15 cellular contexts compared by ENCODE assay signal in genomic region chr10:69752491-69752890, GRCh38. TPM values are rescaled to one million over a fixed set of nuclear protein-coding genes. Genes with fewer than 3 reads are reported as not detected.
DNase-seq lines count a peak whose midpoint lies in the region; ATAC-seq, FAIRE-seq and TF ChIP-seq lines count a peak whose summit lies in the region.
"Had no signal": no experiment of that assay in that cellular context is flagged by ENCODE, and none has a peak within 500 bp of the region (broad histone marks: within the 10 kb centered on the region; RNA-seq: fewer than 3 reads in every experiment).

No MANE protein-coding gene starts in this region.

- H4K20me1 ChIP-seq in K562 (replicated peaks; ENCODE audit: control insufficient read depth, insufficient read depth, low read length): no peaks in the 10 kb centered on the region; the same call in 1 of the 2 replicates
- H4K20me1 ChIP-seq: BLaER1 treated with 17β-estradiol and CSF1 and Interleukin-3, amounts not matched to agents 10 nM and 100 nM had no signal

- peak; percentile 40 for DNase-seq in H7
- DNase-seq in K562 (ENCODE audit: extremely low read depth in 1 of 4, low spot score in 3 of 4): no peak
- no peak for DNase-seq in mesothelial cell of epicardium (ENCODE audit: low spot score in 2 of 2, unreplicated experiment in 2 of 2)
- DNase-seq in posterior vena cava (ENCODE audit: low spot score): peak; percentile 22
- DNase-seq in NOMO-1 treated with DMSO at 0.1 percent for 48 hours (lab: John Stamatoyannopoulos, UW; ENCODE audit: unreplicated experiment): no peak
- no peak for DNase-seq in NCI-H1417 (lab: John Stamatoyannopoulos, UW)
- DNase-seq: ACHN; CD4-positive, CD25-positive, alpha-beta regulatory T cell; DMS53; GF-D8; GM23248 had no signal

- no peak overlapping the region for H3K4me3 Mint-ChIP-seq in mesothelial cell of epicardium
- H3K4me3 Mint-ChIP-seq: CD4-positive, CD25-positive, alpha-beta regulatory T cell had no signal

- in situ Hi-C loops in K562 (cut with MboI): no loop called here

- TF ChIP-seq POLR2A in K562 (conservative IDR thresholded peaks at IDR 0.05): no peak

- H3K9me1 ChIP-seq in K562 (ENCODE audit: control insufficient read depth, insufficient read depth, low read length): no peaks in the 10 kb centered on the region

- H3K27me3 Mint-ChIP-seq in mesothelial cell of epicardium (ENCODE audit: low read depth): peaks cover 4% of the 10 kb centered on the region

- H3K4me1 ChIP-seq in K562 (replicated peaks in 1 of 2; ENCODE audit: control insufficient read depth in 2 of 2, insufficient read depth in 2 of 2, low read length in 2 of 2): no peaks in the 10 kb centered on the region
- H3K4me1 ChIP-seq: HAP-1 had no signal

- H3K36me3 Mint-ChIP-seq in mesothelial cell of epicardium: no peaks in the 10 kb centered on the region
- H3K36me3 Mint-ChIP-seq: CD4-positive, CD25-positive, alpha-beta regulatory T cell had no signal

- peaks cover 6% of the 10 kb centered on the region for H3K9me3 Mint-ChIP-seq in mesothelial cell of epicardium

- CTCF ChIA-PET in K562 (lab: Yijun Ruan, JAX; ENCODE audit: low intra/inter-chr PET ratio): no interaction called here

- no peaks in the 10 kb centered on the region for H3K9me3 ChIP-seq in K562 (replicated peaks; ENCODE audit: control insufficient read depth, insufficient read depth, low read depth, low read length)
- H3K9me3 ChIP-seq: BLaER1 treated with 17β-estradiol and CSF1 and Interleukin-3, amounts not matched to agents 10 nM and 100 nM; HAP-1 had no signal

- no peak overlapping the region for H3K27ac ChIP-seq in K562 (ENCODE audit: extremely low read depth, low read depth, low read length)
- H3K27ac ChIP-seq: BLaER1 treated with 17β-estradiol and CSF1 and Interleukin-3, amounts not matched to agents 10 nM and 100 nM; GM23248 had no signal

- H3K27me3 ChIP-seq in H7 (ENCODE audit: control insufficient read depth, insufficient read depth, low read length) (peaks cover 6% of the 10 kb centered on the region; the same call in 1 of the 2 replicates), K562 (ENCODE audit: control insufficient read depth in 2 of 2, insufficient read depth in 2 of 2, low read length in 2 of 2) (peaks cover 28 to 47% of the 10 kb centered on the region in 2 experiments)
- H3K27me3 ChIP-seq: BLaER1 treated with 17β-estradiol and CSF1 and Interleukin-3, amounts not matched to agents 10 nM and 100 nM had no signal

- intact Hi-C loops in K562 (cut with micrococcal nuclease) (no loop called here), posterior vena cava (cut with DNase I) (no loop called here)

- H3K36me3 ChIP-seq in H7 (replicated peaks; ENCODE audit: control insufficient read depth, insufficient read depth, low read length) (no peaks in the 10 kb centered on the region), K562 (ENCODE audit: control insufficient read depth, insufficient read depth, low read length) (no peaks in the 10 kb centered on the region)
- H3K36me3 ChIP-seq: BLaER1 treated with 17β-estradiol and CSF1 and Interleukin-3, amounts not matched to agents 10 nM and 100 nM; HAP-1 had no signal

- POLR2A ChIA-PET in K562 (lab: Yijun Ruan, JAX): no interaction called here

- peaks cover 40% of the 10 kb centered on the region for H3K4me1 Mint-ChIP-seq in mesothelial cell of epicardium
- H3K4me1 Mint-ChIP-seq: CD4-positive, CD25-positive, alpha-beta regulatory T cell had no signal

- no peak overlapping the region for H2AFZ ChIP-seq in K562 (ENCODE audit: low read depth, low read length)
- H2AFZ ChIP-seq: GM23248 had no signal

- FAIRE-seq in K562 (lab: Jason Lieb, UNC): no peak
- FAIRE-seq: HTR-8/SVneo had no signal

- 1% methylated on average over 7 of the region's 7 CpGs for WGBS in K562 (ENCODE audit: insufficient coverage, low coverage, missing lambda C conversion rate)

- no peak for TF ChIP-seq RAD21 in K562 (CRISPR knock-in tag; conservative IDR thresholded peaks at IDR 0.05 in 1 of 2, IDR thresholded peaks at IDR 0.05 in 1 of 2)

- BruUV-seq in K562 (replicated peaks; lab: Mats Ljungman, UMichigan): no TSS peak

- no peak overlapping the region for H3K9ac ChIP-seq in K562 (ENCODE audit: insufficient read depth in 1 of 2, low read depth in 2 of 2, low read length in 2 of 2)
- H3K9ac ChIP-seq: BLaER1 treated with 17β-estradiol and CSF1 and Interleukin-3, amounts not matched to agents 10 nM and 100 nM; GM23248 had no signal

- no peak overlapping the region for H3K4me2 ChIP-seq in K562 (ENCODE audit: insufficient read depth, low read length)
- H3K4me2 ChIP-seq: BLaER1 treated with 17β-estradiol and CSF1 and Interleukin-3, amounts not matched to agents 10 nM and 100 nM had no signal

- no peak for TF ChIP-seq CTCF in K562 (IDR thresholded peaks at IDR 0.05 in 2 of 3, conservative IDR thresholded peaks at IDR 0.05 in 1 of 3; ENCODE audit: insufficient read depth in 2 of 3, low read depth in 1 of 3, low read length in 3 of 3)
- no peak for TF ChIP-seq CTCF in mesothelial cell of epicardium (IDR thresholded peaks at IDR 0.05; ENCODE audit: unreplicated experiment)

- no peaks in the 10 kb centered on the region for H3K79me2 ChIP-seq in K562 (ENCODE audit: control insufficient read depth, insufficient read depth, low read length)

- ATAC-seq in K562 (no peak), HG02588 (IDR thresholded peaks at IDR 0.05; ENCODE audit: unreplicated experiment) (no peak)

- no peak for TF ChIP-seq EP300 in K562 (IDR thresholded peaks at IDR 0.05; ENCODE audit: low read length)

- H3K27ac Mint-ChIP-seq in mesothelial cell of epicardium: peak overlapping the region; percentile 70
- H3K27ac Mint-ChIP-seq: CD4-positive, CD25-positive, alpha-beta regulatory T cell had no signal

- H3K4me3 ChIP-seq in H7 (ENCODE audit: insufficient read depth, low read depth, low read length) (no peak overlapping the region), K562 (no peak overlapping the region)
- H3K4me3 ChIP-seq: BLaER1 treated with 17β-estradiol and CSF1 and Interleukin-3, amounts not matched to agents 10 nM and 100 nM; GM23248; HAP-1 had no signal

TF ChIP-seq in K562, 482 proteins besides CTCF, POLR2A, EP300 and RAD21:
- TF ChIP-seq NR2C2 (CRISPR knock-in tag; IDR thresholded peaks at IDR 0.05) (no peak), NR2C2 (tag; IDR thresholded peaks at IDR 0.05) (peak; percentile 47; the same call in 1 of the 2 replicates), NR2C1 (IDR thresholded peaks at IDR 0.05) (no peak), NR2C1 (tag; IDR thresholded peaks at IDR 0.05) (peak; percentile 33; the same call in 1 of the 2 replicates), ELF2 (CRISPR knock-in tag; IDR thresholded peaks at IDR 0.05) (no peak), CREB3L1 (IDR thresholded peaks at IDR 0.05; ENCODE audit: borderline replicate concordance, low read depth) (no peak), ZNF24 (IDR thresholded peaks at IDR 0.05) (peak; percentile 60; the same call in 1 of the 2 replicates)

RNA-seq across cellular contexts. Expression of gene COL13A1, which starts 49.2 kb away (rescaled TPM):
- total RNA-seq in H7 (2014; rRNA removed; shearing (Covaris generic)): 16.6 and 18.0 TPM in 2 replicates
- not detected in 2 replicates for total RNA-seq in K562 (2011; cell fraction: chromatin; rRNA removed; ENCODE audit: low replicate concordance)
- not detected in 2 replicates for total RNA-seq in K562 (2011; cell fraction: nucleolus; rRNA removed)
- total RNA-seq in K562 (2011; cell fraction: nucleoplasm; rRNA removed): not detected in 2 replicates
- total RNA-seq in K562 (2014; rRNA removed): not detected in 2 replicates
- not detected in 2 replicates for total RNA-seq in K562 (2014; rRNA removed; fragmentation: Illumina TruSeq; extraction: Trizol)
- total RNA-seq in K562 (2015; rRNA removed; fragmentation: Illumina TruSeq; extraction: Trizol): not detected in 2 replicates
- not detected in 2 replicates for total RNA-seq in K562 (2021)
- polyA plus RNA-seq in K562 (2011; rRNA removed): not detected in 2 replicates
- polyA plus RNA-seq in K562 (2011; cell fraction: cytosol; rRNA removed): not detected in 2 replicates
- polyA plus RNA-seq in K562 (2011; cell fraction: nucleus; rRNA removed): not detected in 2 replicates
- not detected in 2 replicates for polyA plus RNA-seq in K562 (2012)
- not detected in 2 replicates for polyA plus RNA-seq in K562 (2014; fragmentation: Illumina TruSeq; extraction: Trizol)
- polyA plus RNA-seq in K562 (2014; fragmentation: Nextera tagmentation; extraction: Ambion mirVana): not detected
- not detected in 2 replicates for polyA plus RNA-seq in K562 (2014; rRNA removed)
- polyA minus RNA-seq in K562 (2011; rRNA and poly(A)+ RNA removed): not detected in 2 replicates
- polyA minus RNA-seq in K562 (2011; cell fraction: cytosol; rRNA and poly(A)+ RNA removed): not detected in 2 replicates
- polyA minus RNA-seq in K562 (2011; cell fraction: nucleus; rRNA and poly(A)+ RNA removed): not detected in 2 replicates
- 12.6 to 14.4 TPM (median 14.1 TPM) in 3 replicates for total RNA-seq in mesothelial cell of epicardium
- 1 to 10 TPM in 1 of 2 donors, under 1 TPM in 1; 0.48 to 1.3 TPM for total RNA-seq in posterior vena cava
- total RNA-seq: CD4-positive, CD25-positive, alpha-beta regulatory T cell had no signal
- polyA plus RNA-seq: CD4-positive, CD25-positive, alpha-beta regulatory T cell had no signal

Comparison
In these comparisons a context has a peak if more than half of its experiments do, and no peak if none do; other contexts are left out.
1. DNase-seq: peak in H7 (single experiment) and posterior vena cava (single experiment); none in K562 (0 of 4), mesothelial cell of epicardium (0 of 2), NOMO-1 treated with DMSO at 0.1 percent for 48 hours (single experiment) and NCI-H1417 (0 of 3).